1 cellular context compared by ENCODE assay signal in genomic region chr6:90940812-90941481, GRCh38.
TF ChIP-seq lines count a peak whose summit lies in the region.

No MANE protein-coding gene starts in this region.

TF ChIP-seq in HEK293, 187 proteins besides CTCF, POLR2A, EP300 and RAD21 (continued from another document and continues in another):
- TF ChIP-seq, protein P1, sequence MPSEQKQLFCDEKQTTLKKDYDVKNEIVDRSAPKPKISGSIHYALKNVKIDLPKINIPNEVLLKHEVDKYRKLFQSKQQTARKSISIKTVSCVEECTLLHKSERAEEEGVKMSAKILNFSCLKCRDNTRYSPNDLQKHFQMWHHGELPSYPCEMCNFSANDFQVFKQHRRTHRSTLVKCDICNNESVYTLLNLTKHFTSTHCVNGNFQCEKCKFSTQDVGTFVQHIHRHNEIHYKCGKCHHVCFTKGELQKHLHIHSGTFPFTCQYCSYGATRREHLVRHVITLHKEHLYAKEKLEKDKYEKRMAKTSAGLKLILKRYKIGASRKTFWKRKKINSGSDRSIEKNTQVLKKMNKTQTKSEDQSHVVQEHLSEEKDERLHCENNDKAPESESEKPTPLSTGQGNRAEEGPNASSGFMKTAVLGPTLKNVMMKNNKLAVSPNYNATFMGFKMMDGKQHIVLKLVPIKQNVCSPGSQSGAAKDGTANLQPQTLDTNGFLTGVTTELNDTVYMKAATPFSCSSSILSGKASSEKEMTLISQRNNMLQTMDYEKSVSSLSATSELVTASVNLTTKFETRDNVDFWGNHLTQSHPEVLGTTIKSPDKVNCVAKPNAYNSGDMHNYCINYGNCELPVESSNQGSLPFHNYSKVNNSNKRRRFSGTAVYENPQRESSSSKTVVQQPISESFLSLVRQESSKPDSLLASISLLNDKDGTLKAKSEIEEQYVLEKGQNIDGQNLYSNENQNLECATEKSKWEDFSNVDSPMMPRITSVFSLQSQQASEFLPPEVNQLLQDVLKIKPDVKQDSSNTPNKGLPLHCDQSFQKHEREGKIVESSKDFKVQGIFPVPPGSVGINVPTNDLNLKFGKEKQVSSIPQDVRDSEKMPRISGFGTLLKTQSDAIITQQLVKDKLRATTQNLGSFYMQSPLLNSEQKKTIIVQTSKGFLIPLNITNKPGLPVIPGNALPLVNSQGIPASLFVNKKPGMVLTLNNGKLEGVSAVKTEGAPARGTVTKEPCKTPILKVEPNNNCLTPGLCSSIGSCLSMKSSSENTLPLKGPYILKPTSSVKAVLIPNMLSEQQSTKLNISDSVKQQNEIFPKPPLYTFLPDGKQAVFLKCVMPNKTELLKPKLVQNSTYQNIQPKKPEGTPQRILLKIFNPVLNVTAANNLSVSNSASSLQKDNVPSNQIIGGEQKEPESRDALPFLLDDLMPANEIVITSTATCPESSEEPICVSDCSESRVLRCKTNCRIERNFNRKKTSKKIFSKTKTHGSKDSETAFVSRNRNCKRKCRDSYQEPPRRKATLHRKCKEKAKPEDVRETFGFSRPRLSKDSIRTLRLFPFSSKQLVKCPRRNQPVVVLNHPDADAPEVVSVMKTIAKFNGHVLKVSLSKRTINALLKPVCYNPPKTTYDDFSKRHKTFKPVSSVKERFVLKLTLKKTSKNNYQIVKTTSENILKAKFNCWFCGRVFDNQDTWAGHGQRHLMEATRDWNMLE (tag by site-specific recombination; conservative IDR thresholded peaks at IDR 0.05; ENCODE audit: low read depth): peak; percentile 49
- TF ChIP-seq ZNF114 (tag by site-specific recombination; IDR thresholded peaks at IDR 0.05): no peak
- TF ChIP-seq ZNF214 (tag by site-specific recombination; IDR thresholded peaks at IDR 0.05; ENCODE audit: borderline replicate concordance): no peak
- peak; percentile 63; the same call in 1 of the 2 replicates for TF ChIP-seq ZNF660 (tag by site-specific recombination; IDR thresholded peaks at IDR 0.05)
- no peak for TF ChIP-seq ZNF596 (tag by site-specific recombination; IDR thresholded peaks at IDR 0.05)
- TF ChIP-seq ZNF664 (tag by site-specific recombination; IDR thresholded peaks at IDR 0.05): no peak
- no peak for TF ChIP-seq ZNF148 (tag by site-specific recombination; IDR thresholded peaks at IDR 0.05; ENCODE audit: borderline replicate concordance)
- TF ChIP-seq EGR2 (tag by site-specific recombination; IDR thresholded peaks at IDR 0.05; ENCODE audit: low read depth): no peak
- no peak for TF ChIP-seq ZNF623 (tag by site-specific recombination; IDR thresholded peaks at IDR 0.05)
- TF ChIP-seq ZNF433 (tag by site-specific recombination; IDR thresholded peaks at IDR 0.05; ENCODE audit: low read depth): no peak
- TF ChIP-seq ZNF146 (tag by site-specific recombination; IDR thresholded peaks at IDR 0.05): no peak
- no peak for TF ChIP-seq ZNF37A (tag by site-specific recombination; IDR thresholded peaks at IDR 0.05)
- no peak for TF ChIP-seq ZNF398 (tag by site-specific recombination; IDR thresholded peaks at IDR 0.05)
- no peak for TF ChIP-seq ZNF184 (tag by site-specific recombination; IDR thresholded peaks at IDR 0.05)
- no peak for TF ChIP-seq SP3 (tag by site-specific recombination; IDR thresholded peaks at IDR 0.05)
- TF ChIP-seq ZNF24 (tag by site-specific recombination; IDR thresholded peaks at IDR 0.05): no peak
- no peak for TF ChIP-seq ZNF677 (tag by site-specific recombination; IDR thresholded peaks at IDR 0.05)
- peak; percentile 79 for TF ChIP-seq SCRT2 (tag by site-specific recombination; IDR thresholded peaks at IDR 0.05)
- TF ChIP-seq SP2 (tag by site-specific recombination; IDR thresholded peaks at IDR 0.05): no peak
- no peak for TF ChIP-seq ZNF18 (tag by site-specific recombination; IDR thresholded peaks at IDR 0.05)
- TF ChIP-seq, protein P2, sequence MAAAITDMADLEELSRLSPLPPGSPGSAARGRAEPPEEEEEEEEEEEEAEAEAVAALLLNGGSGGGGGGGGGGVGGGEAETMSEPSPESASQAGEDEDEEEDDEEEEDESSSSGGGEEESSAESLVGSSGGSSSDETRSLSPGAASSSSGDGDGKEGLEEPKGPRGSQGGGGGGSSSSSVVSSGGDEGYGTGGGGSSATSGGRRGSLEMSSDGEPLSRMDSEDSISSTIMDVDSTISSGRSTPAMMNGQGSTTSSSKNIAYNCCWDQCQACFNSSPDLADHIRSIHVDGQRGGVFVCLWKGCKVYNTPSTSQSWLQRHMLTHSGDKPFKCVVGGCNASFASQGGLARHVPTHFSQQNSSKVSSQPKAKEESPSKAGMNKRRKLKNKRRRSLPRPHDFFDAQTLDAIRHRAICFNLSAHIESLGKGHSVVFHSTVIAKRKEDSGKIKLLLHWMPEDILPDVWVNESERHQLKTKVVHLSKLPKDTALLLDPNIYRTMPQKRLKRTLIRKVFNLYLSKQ (tag by site-specific recombination; IDR thresholded peaks at IDR 0.05; ENCODE audit: borderline replicate concordance): no peak
- no peak for TF ChIP-seq ZNF157 (tag by site-specific recombination; IDR thresholded peaks at IDR 0.05)
- no peak for TF ChIP-seq ZBTB48 (tag by site-specific recombination; IDR thresholded peaks at IDR 0.05)
- TF ChIP-seq ZNF2 (tag by site-specific recombination; IDR thresholded peaks at IDR 0.05): 0 out of 2 replicates have a peak, but pooled peaks have one; percentile 56
- no peak for TF ChIP-seq MZF1 (tag by site-specific recombination; IDR thresholded peaks at IDR 0.05; ENCODE audit: borderline replicate concordance)
- TF ChIP-seq KLF9 (tag by site-specific recombination; IDR thresholded peaks at IDR 0.05; ENCODE audit: low read depth): no peak
- TF ChIP-seq, protein P3, sequence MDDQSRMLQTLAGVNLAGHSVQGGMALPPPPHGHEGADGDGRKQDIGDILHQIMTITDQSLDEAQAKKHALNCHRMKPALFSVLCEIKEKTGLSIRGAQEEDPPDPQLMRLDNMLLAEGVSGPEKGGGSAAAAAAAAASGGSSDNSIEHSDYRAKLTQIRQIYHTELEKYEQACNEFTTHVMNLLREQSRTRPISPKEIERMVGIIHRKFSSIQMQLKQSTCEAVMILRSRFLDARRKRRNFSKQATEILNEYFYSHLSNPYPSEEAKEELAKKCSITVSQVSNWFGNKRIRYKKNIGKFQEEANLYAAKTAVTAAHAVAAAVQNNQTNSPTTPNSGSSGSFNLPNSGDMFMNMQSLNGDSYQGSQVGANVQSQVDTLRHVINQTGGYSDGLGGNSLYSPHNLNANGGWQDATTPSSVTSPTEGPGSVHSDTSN (CRISPR knock-in tag; IDR thresholded peaks at IDR 0.05): no peak
- peak; percentile 69 for TF ChIP-seq ZBTB17 (tag by site-specific recombination; IDR thresholded peaks at IDR 0.05)
- TF ChIP-seq, protein P4, sequence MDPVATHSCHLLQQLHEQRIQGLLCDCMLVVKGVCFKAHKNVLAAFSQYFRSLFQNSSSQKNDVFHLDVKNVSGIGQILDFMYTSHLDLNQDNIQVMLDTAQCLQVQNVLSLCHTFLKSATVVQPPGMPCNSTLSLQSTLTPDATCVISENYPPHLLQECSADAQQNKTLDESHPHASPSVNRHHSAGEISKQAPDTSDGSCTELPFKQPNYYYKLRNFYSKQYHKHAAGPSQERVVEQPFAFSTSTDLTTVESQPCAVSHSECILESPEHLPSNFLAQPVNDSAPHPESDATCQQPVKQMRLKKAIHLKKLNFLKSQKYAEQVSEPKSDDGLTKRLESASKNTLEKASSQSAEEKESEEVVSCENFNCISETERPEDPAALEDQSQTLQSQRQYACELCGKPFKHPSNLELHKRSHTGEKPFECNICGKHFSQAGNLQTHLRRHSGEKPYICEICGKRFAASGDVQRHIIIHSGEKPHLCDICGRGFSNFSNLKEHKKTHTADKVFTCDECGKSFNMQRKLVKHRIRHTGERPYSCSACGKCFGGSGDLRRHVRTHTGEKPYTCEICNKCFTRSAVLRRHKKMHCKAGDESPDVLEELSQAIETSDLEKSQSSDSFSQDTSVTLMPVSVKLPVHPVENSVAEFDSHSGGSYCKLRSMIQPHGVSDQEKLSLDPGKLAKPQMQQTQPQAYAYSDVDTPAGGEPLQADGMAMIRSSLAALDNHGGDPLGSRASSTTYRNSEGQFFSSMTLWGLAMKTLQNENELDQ (tag by site-specific recombination; IDR thresholded peaks at IDR 0.05; ENCODE audit: low read depth): no peak
- no peak for TF ChIP-seq ZNF350 (tag by site-specific recombination; IDR thresholded peaks at IDR 0.05)
- TF ChIP-seq HOXD13 (CRISPR knock-in tag; IDR thresholded peaks at IDR 0.05; ENCODE audit: borderline replicate concordance): no peak
- TF ChIP-seq ZFP41 (tag by site-specific recombination; IDR thresholded peaks at IDR 0.05; ENCODE audit: borderline replicate concordance): no peak
- TF ChIP-seq ZNF311 (tag by site-specific recombination; IDR thresholded peaks at IDR 0.05; ENCODE audit: borderline replicate concordance): no peak
- peak; percentile 99 for TF ChIP-seq ZNF654 (tag by site-specific recombination; IDR thresholded peaks at IDR 0.05; ENCODE audit: low read depth)
- no peak for TF ChIP-seq SP7 (tag by site-specific recombination; IDR thresholded peaks at IDR 0.05)
- TF ChIP-seq ZSCAN18 (tag by site-specific recombination; IDR thresholded peaks at IDR 0.05): no peak
- no peak for TF ChIP-seq ZNF138 (tag by site-specific recombination; IDR thresholded peaks at IDR 0.05; ENCODE audit: borderline replicate concordance)
